37 cellular contexts compared by ENCODE assay signal in genomic region chr16:25174285-25174684, GRCh38. TPM values are rescaled to one million over a fixed set of nuclear protein-coding genes. Genes with fewer than 3 reads are reported as not detected.
"Had no signal": no experiment of that assay in that cellular context is flagged by ENCODE, and none has a peak within 500 bp of the region (broad histone marks: within the 10 kb centered on the region; RNA-seq: fewer than 3 reads in every experiment).

No MANE protein-coding gene starts in this region.

- H3K4me3 ChIP-seq: adrenal gland, body of pancreas, breast epithelium had no signal

- ATAC-seq: activated CD8-positive, alpha-beta T cell treated with anti-CD3 and anti-CD28 coated beads for 36 hours; activated naive CD4-positive, alpha-beta T cell treated with anti-CD3 and anti-CD28 coated beads, Interleukin-2, amount 50 U/mL, for 72 hours; activated T-cell treated with anti-CD3 and anti-CD28 coated beads, Interleukin-2, amount 50 U/mL, for 4 hours; activated T-cell treated with anti-CD3 and anti-CD28 coated beads, Interleukin-2, amount 50 U/mL, for 72 hours; activated T-helper 17 cell treated with anti-CD3 and anti-CD28 coated beads, Interleukin-2, amount 50 U/mL, for 72 hours; body of pancreas had no signal

- H3K27me3 ChIP-seq: adrenal gland, body of pancreas, brain microvascular endothelial cell, breast epithelium had no signal

- DNase-seq: activated B cell treated with CpG ODN at 0.5 μM for 24 hours; activated CD4-positive, alpha-beta memory T cell treated with anti-CD3 and anti-CD28 coated beads for 36 hours; activated CD4-positive, alpha-beta T cell treated with anti-CD3 and anti-CD28 coated beads for 4 hours; activated CD4-positive, alpha-beta T cell treated with anti-CD3 and anti-CD28 coated beads, Interleukin-2, amount 10 ng/mL, durations not matched to agents 24 days and 14 days; activated CD4-positive, alpha-beta T cell treated with anti-CD3 and anti-CD28 coated beads, Interleukin-2, amount 50 U/mL, for 1 hour; activated CD4-positive, alpha-beta T cell treated with anti-CD3 and anti-CD28 coated beads, Interleukin-2, amount 50 U/mL, for 4 hours; activated CD4-positive, CD25-positive, alpha-beta regulatory T cell treated with anti-CD3 and anti-CD28 coated beads, Interleukin-2, amount 50 U/mL, for 72 hours; activated CD8-positive, alpha-beta memory T cell treated with anti-CD3 and anti-CD28 coated beads, Interleukin-2, amount 50 U/mL, for 4 hours; activated CD8-positive, alpha-beta T cell treated with anti-CD3 and anti-CD28 coated beads for 36 hours; activated effector memory CD4-positive, alpha-beta T cell treated with anti-CD3 and anti-CD28 coated beads, Interleukin-2, amount 50 U/mL, for 16 hours; activated gamma-delta T cell treated with Interleukin-2 at 50 U/mL for 16 hours; activated naive CD4-positive, alpha-beta T cell; activated naive CD4-positive, alpha-beta T cell treated with anti-CD3 and anti-CD28 coated beads for 36 hours; activated naive CD4-positive, alpha-beta T cell treated with anti-CD3 and anti-CD28 coated beads, Interleukin-2, amount 50 U/mL, for 16 hours; activated naive CD8-positive, alpha-beta T cell treated with anti-CD3 and anti-CD28 coated beads for 36 hours; activated T-cell treated with anti-CD3 and anti-CD28 coated beads for 4 hours; activated T-cell treated with anti-CD3 and anti-CD28 coated beads, Interleukin-2, amount 50 U/mL, for 1 hour; activated T-cell treated with anti-CD3 and anti-CD28 coated beads, Interleukin-2, amount 50 U/mL, for 4 hours; activated T-cell treated with anti-CD3 and anti-CD28 coated beads, Interleukin-2, amount 50 U/mL, for 72 hours; adrenal gland; amniotic stem cell; aorta; body of pancreas; brain microvascular endothelial cell; central memory CD4-positive, alpha-beta T cell; T-helper 2 cell; T-helper 9 cell had no signal

- H3K36me3 ChIP-seq: breast epithelium had no signal

- H3K9me3 ChIP-seq: adrenal gland, body of pancreas, breast epithelium had no signal

- H3K27ac ChIP-seq: adrenal gland, brain microvascular endothelial cell, breast epithelium, VCaP had no signal

- H3K4me1 ChIP-seq: breast epithelium had no signal

- FAIRE-seq: astrocyte, TTC549 had no signal

RNA-seq across cellular contexts. Expression of gene AQP8, which starts 42.5 kb away (rescaled TPM):
- total RNA-seq: activated B cell treated with CpG ODN at 0.5 μM for 24 hours; activated CD4-positive, alpha-beta memory T cell treated with anti-CD3 and anti-CD28 coated beads for 36 hours; activated CD4-positive, alpha-beta T cell treated with anti-CD3 and anti-CD28 coated beads, Interleukin-2, amount 10 ng/mL, durations not matched to agents 24 days and 14 days; activated CD8-positive, alpha-beta memory T cell treated with anti-CD3 and anti-CD28 coated beads for 36 hours; activated CD8-positive, alpha-beta T cell treated with anti-CD3 and anti-CD28 coated beads for 36 hours; activated naive CD4-positive, alpha-beta T cell treated with anti-CD3 and anti-CD28 coated beads for 36 hours; activated naive CD4-positive, alpha-beta T cell treated with anti-CD3 and anti-CD28 coated beads, Interleukin-2, amount 50 U/mL, for 72 hours; activated naive CD8-positive, alpha-beta T cell treated with anti-CD3 and anti-CD28 coated beads for 36 hours; activated T-helper 1 cell treated with anti-CD3 and anti-CD28 coated beads, Interleukin-12 subunit alpha, Interleukin-12 subunit beta, Interleukin-2, Interleukin-4 antibody, amounts not matched to agents 30 ng/mL and 10 ng/mL and 1 ng/mL, durations not matched to agents 14 hours and 24 hours and 36 hours; activated T-helper 17 cell treated with anti-CD3 and anti-CD28 coated beads, Interleukin-2, amount 50 U/mL, for 72 hours; aorta; astrocyte; cardiac septum; cerebellum had no signal
